ENCODE assay signal across 8 cellular contexts in genomic region chr3:11803977-11804903, GRCh38. TPM values are rescaled to one million over a fixed set of nuclear protein-coding genes. Genes with fewer than 3 reads are reported as not detected.
DNase-seq lines count a peak whose midpoint lies in the region; FAIRE-seq and TF ChIP-seq lines count a peak whose summit lies in the region.

No MANE protein-coding gene starts in this region.

- H3K79me2 ChIP-seq in astrocyte (ENCODE audit: insufficient read depth, low read length) (no peaks in the 10 kb centered on the region), hepatocyte (peaks cover 6% of the 10 kb centered on the region)

- H3K4me3 ChIP-seq in astrocyte (ENCODE audit: insufficient read depth, low read depth, low read length) (no peak overlapping the region), hepatocyte (no peak overlapping the region)

- no peak overlapping the region for H3K27ac Mint-ChIP-seq in astrocyte (ENCODE audit: unreplicated experiment)

- peak; percentile 70 for TF ChIP-seq CTCF in AG09319 (IDR thresholded peaks at IDR 0.05; ENCODE audit: low read depth, low read length)
- TF ChIP-seq CTCF in GM12874 (IDR thresholded peaks at IDR 0.05; ENCODE audit: insufficient read depth, low read depth, low read length): peak; percentile 62; the same call in 1 of the 2 replicates
- peak; percentile 57 for TF ChIP-seq CTCF in astrocyte (IDR thresholded peaks at IDR 0.05; ENCODE audit: insufficient read depth, low read depth, low read length)
- peak; percentile 70 for TF ChIP-seq CTCF in hepatocyte (IDR thresholded peaks at IDR 0.05; ENCODE audit: poor library complexity)

- no peak overlapping the region for H3K4me3 Mint-ChIP-seq in astrocyte (ENCODE audit: unreplicated experiment)

- H3K4me2 ChIP-seq in astrocyte (ENCODE audit: low read length) (no peak overlapping the region), hepatocyte (no peak overlapping the region)

- no peaks in the 10 kb centered on the region for H3K27me3 ChIP-seq in astrocyte (ENCODE audit: insufficient read depth, low read length)
- H3K27me3 ChIP-seq in hepatocyte: no peaks in the 10 kb centered on the region

- DNase-seq in AG09319 (ENCODE audit: extremely low read depth, low read depth): no peak
- peak; percentile 9 for DNase-seq in HS-5 (ENCODE audit: low read depth)
- peak; percentile 58 for DNase-seq in RPMI7951 (ENCODE audit: low read depth)
- DNase-seq in astrocyte (ENCODE audit: low read depth): peak; percentile 44
- DNase-seq in hepatocyte (ENCODE audit: low spot score): peak; percentile 73
- DNase-seq in stimulated activated CD4-positive, alpha-beta T cell treated with anti-CD3 and anti-CD28 coated beads, Interleukin-12 subunit alpha, Interleukin-12 subunit beta, amount 100 ng/mL, for 4 hours: peak; percentile 15
- DNase-seq in cortex of kidney (lab: John Stamatoyannopoulos, UW): no peak

- H3K27ac ChIP-seq in astrocyte (ENCODE audit: low read depth, low read length): no peak overlapping the region
- H3K27ac ChIP-seq in hepatocyte: no peak overlapping the region

- H3K9me2 ChIP-seq in hepatocyte (replicated peaks; ENCODE audit: insufficient read depth): no peaks in the 10 kb centered on the region

- H3K9ac ChIP-seq in astrocyte (ENCODE audit: low read length): no peak overlapping the region

- peaks cover 36% of the 10 kb centered on the region for H3K36me3 Mint-ChIP-seq in astrocyte (ENCODE audit: low read depth, unreplicated experiment)

- H4K20me1 ChIP-seq in astrocyte (ENCODE audit: insufficient read depth, low read length): peaks cover 2% of the 10 kb centered on the region
- no peaks in the 10 kb centered on the region for H4K20me1 ChIP-seq in hepatocyte (ENCODE audit: insufficient read depth, poor library complexity, severe bottlenecking)

- H2AFZ ChIP-seq in astrocyte (ENCODE audit: low read depth, low read length): no peak overlapping the region
- H2AFZ ChIP-seq in hepatocyte: no peak overlapping the region

- peaks cover 23% of the 10 kb centered on the region for H3K36me3 ChIP-seq in astrocyte (ENCODE audit: insufficient read depth, low read length)
- H3K36me3 ChIP-seq in hepatocyte (replicated peaks; ENCODE audit: insufficient read depth, low read depth): no peaks in the 10 kb centered on the region

- H3K9me3 Mint-ChIP-seq in astrocyte (ENCODE audit: unreplicated experiment): peaks cover 22% of the 10 kb centered on the region

- no peaks in the 10 kb centered on the region for H3K4me1 Mint-ChIP-seq in astrocyte (ENCODE audit: low read depth, unreplicated experiment)

- peak; percentile 79 for FAIRE-seq in astrocyte (lab: Jason Lieb, UNC)

- H3K9me3 ChIP-seq in astrocyte (ENCODE audit: insufficient read depth, low read depth, low read length): no peaks in the 10 kb centered on the region
- H3K9me3 ChIP-seq in hepatocyte (ENCODE audit: low read depth): no peaks in the 10 kb centered on the region

- H3K27me3 Mint-ChIP-seq in astrocyte (ENCODE audit: low read depth, unreplicated experiment): no peaks in the 10 kb centered on the region

- WGBS in hepatocyte (ENCODE audit: low lambda C conversion rate, missing lambda C conversion rate): 50% methylated on average over 2 of the region's 2 CpGs

- H3K4me1 ChIP-seq in astrocyte (ENCODE audit: insufficient read depth, low read length) (no peaks in the 10 kb centered on the region), hepatocyte (ENCODE audit: insufficient read depth) (peaks cover 4% of the 10 kb centered on the region)

RNA-seq across cellular contexts. Expression of gene TAMM41, which starts 42.4 kb away (rescaled TPM):
- 9.6 and 9.9 TPM in 2 replicates for total RNA-seq in RPMI7951 (2014; rRNA removed; shearing (Covaris generic))
- total RNA-seq in astrocyte: 13.9 TPM in 2 replicates
- 9.6 and 10.2 TPM in 2 replicates for total RNA-seq in hepatocyte
- polyA plus RNA-seq in hepatocyte: 14.1 and 20.7 TPM in 2 replicates

Comparison
In these comparisons a context has a peak if more than half of its experiments do, and no peak if none do; other contexts are left out.
1. DNase-seq: peak in HS-5 (single experiment), RPMI7951 (single experiment), astrocyte (single experiment), hepatocyte (single experiment) and stimulated activated CD4-positive, alpha-beta T cell treated with anti-CD3 and anti-CD28 coated beads, Interleukin-12 subunit alpha, Interleukin-12 subunit beta, amount 100 ng/mL, for 4 hours (single experiment); none in AG09319 (single experiment) and cortex of kidney (single experiment).
2. Peak in every context shown above with its lines, with median percentiles within 50 percentile points of each other: CTCF ChIP-seq.